8 cellular contexts compared by ENCODE assay signal in genomic region chr2:179218848-179219594, GRCh38. TPM values are rescaled to one million over a fixed set of nuclear protein-coding genes. Genes with fewer than 3 reads are reported as not detected.
DNase-seq lines count a peak whose midpoint lies in the region; ATAC-seq, FAIRE-seq and TF ChIP-seq lines count a peak whose summit lies in the region.

No MANE protein-coding gene starts in this region.

- H3K36me3 Mint-ChIP-seq in WTC11: peaks cover 15% of the 10 kb centered on the region

- POLR2A ChIA-PET in WTC11 (lab: Charles Lee): no interaction called here

- no peak overlapping the region for H3K27ac ChIP-seq in 22Rv1
- H3K27ac ChIP-seq in coronary artery: peak overlapping the region in 1 of 2 donors; percentile 7
- H3K27ac ChIP-seq in right lobe of liver: no peak overlapping the region

- DNase-seq in GM12891 (ENCODE audit: insufficient read length, low spot score) (peak; percentile 24), NCI-H2107 treated with DMSO at 0.1 percent for 48 hours (lab: John Stamatoyannopoulos, UW; ENCODE audit: unreplicated experiment) (peak; percentile 42), WTC11 (ENCODE audit: low spot score) (peak; percentile 70), coronary artery (ENCODE audit: low spot score) (no peak), right lobe of liver (peak in 2 of 3 donors; percentile 37 to 70)
- peak; percentile 4 to 39 (median 24) for DNase-seq in stimulated activated CD4-positive, alpha-beta T cell treated with anti-CD3 and anti-CD28 coated beads, TNF-alpha, amount 100 ng/mL, for 24 hours (ENCODE audit: low read depth in 3 of 3)

- no peak overlapping the region for H3K4me3 ChIP-seq in coronary artery
- H3K4me3 ChIP-seq in right lobe of liver: no peak overlapping the region

- WGBS in right lobe of liver (ENCODE audit: insufficient coverage, low coverage, low lambda C conversion rate, missing lambda C conversion rate): 48% methylated on average over 4 of the region's 4 CpGs

- H3K27me3 ChIP-seq in right lobe of liver: no peaks in the 10 kb centered on the region

- peak; percentile 88 for FAIRE-seq in GM12891 (lab: Jason Lieb, UNC)

- no peaks in the 10 kb centered on the region for H3K4me1 ChIP-seq in right lobe of liver

- peaks cover 28% of the 10 kb centered on the region for H3K9me3 Mint-ChIP-seq in WTC11

- no peaks in the 10 kb centered on the region for H3K27me3 Mint-ChIP-seq in WTC11 (ENCODE audit: low read depth)

- TF ChIP-seq CTCF in 22Rv1 (IDR thresholded peaks at IDR 0.05) (peak; percentile 93), WTC11 (IDR thresholded peaks at IDR 0.05) (peak; percentile 53), coronary artery (IDR thresholded peaks at IDR 0.05) (peak; percentile 72), right lobe of liver (IDR thresholded peaks at IDR 0.05) (peak; percentile 76 to 94 (median 90))

- peaks cover 6% of the 10 kb centered on the region for H3K4me1 Mint-ChIP-seq in WTC11

- peak; percentile 96 for ATAC-seq in HG02852 (IDR thresholded peaks at IDR 0.05; ENCODE audit: unreplicated experiment)
- ATAC-seq in WTC11: peak; percentile 94
- ATAC-seq in right lobe of liver: peak; percentile 96 to 98 (median 98)

- CTCF ChIA-PET in WTC11 (lab: Charles Lee): interaction anchor here (0.6 to 1.1 kb wide), 18 partner anchors 8 to 257 kb away, joined by 3 to 8 read pairs (median 4); no protein-coding TSS in a partner anchor

- no peak overlapping the region for H3K4me3 Mint-ChIP-seq in WTC11

- H3K27ac Mint-ChIP-seq in WTC11: no peak overlapping the region

- TF ChIP-seq POLR2A in GM12891 (IDR thresholded peaks at IDR 0.05; ENCODE audit: low read depth, low read length) (no peak), right lobe of liver (IDR thresholded peaks at IDR 0.05) (no peak)

- no peaks in the 10 kb centered on the region for H3K36me3 ChIP-seq in right lobe of liver

- intact Hi-C loops in right lobe of liver (cut with DNase I): no loop called here

- H3K9me3 ChIP-seq in right lobe of liver: no peaks in the 10 kb centered on the region

TF ChIP-seq in GM12891, 5 proteins besides CTCF, POLR2A, EP300 and RAD21:
- TF ChIP-seq TAF1 (IDR thresholded peaks at IDR 0.05; ENCODE audit: low read depth, low read length): no peak
- no peak for TF ChIP-seq POLR2AphosphoS5 (IDR thresholded peaks at IDR 0.05; ENCODE audit: low read depth, low read length)
- TF ChIP-seq SPI1 (IDR thresholded peaks at IDR 0.05; ENCODE audit: low read depth, low read length): no peak
- TF ChIP-seq PAX5 (IDR thresholded peaks at IDR 0.05; ENCODE audit: insufficient read depth, low read length, severe bottlenecking): no peak
- TF ChIP-seq POU2F2 (IDR thresholded peaks at IDR 0.05; ENCODE audit: low read depth, low read length): no peak

TF ChIP-seq in WTC11, 78 proteins besides CTCF, POLR2A, EP300 and RAD21 (continues in another document):
- TF ChIP-seq ZBTB43 (CRISPR knock-in tag; IDR thresholded peaks at IDR 0.05) (no peak), CREB1 (CRISPR knock-in tag; IDR thresholded peaks at IDR 0.05) (no peak), ELF4 (CRISPR knock-in tag; IDR thresholded peaks at IDR 0.05; ENCODE audit: low read depth) (no peak), E2F1 (CRISPR knock-in tag; IDR thresholded peaks at IDR 0.05) (no peak), TP53 (CRISPR knock-in tag; IDR thresholded peaks at IDR 0.05) (no peak), ZNF532 (CRISPR knock-in tag; IDR thresholded peaks at IDR 0.05; ENCODE audit: borderline replicate concordance) (no peak), SMAD4 (CRISPR knock-in tag; IDR thresholded peaks at IDR 0.05) (no peak), ZNF425 (CRISPR knock-in tag; conservative IDR thresholded peaks at IDR 0.05) (no peak), NR3C1 (CRISPR knock-in tag; conservative IDR thresholded peaks at IDR 0.05; ENCODE audit: low read depth) (no peak), ZNF317 (CRISPR knock-in tag; IDR thresholded peaks at IDR 0.05; ENCODE audit: borderline replicate concordance, low read depth) (no peak), IRF2 (CRISPR knock-in tag; IDR thresholded peaks at IDR 0.05; ENCODE audit: borderline replicate concordance, low read depth) (no peak), ZNF138 (CRISPR knock-in tag; conservative IDR thresholded peaks at IDR 0.05) (no peak), RORB (CRISPR knock-in tag; IDR thresholded peaks at IDR 0.05) (no peak), USF2 (CRISPR knock-in tag; IDR thresholded peaks at IDR 0.05) (no peak), FOXP1 (CRISPR knock-in tag; IDR thresholded peaks at IDR 0.05; ENCODE audit: borderline replicate concordance) (no peak), FOXJ3 (CRISPR knock-in tag; IDR thresholded peaks at IDR 0.05; ENCODE audit: borderline replicate concordance) (no peak)

RNA-seq across cellular contexts. Expression of gene SESTD1, which starts 45.6 kb away (rescaled TPM):
- 3.9 TPM for polyA plus RNA-seq in GM12891 (2012; ENCODE audit: low read depth, missing spikeins)
- total RNA-seq in WTC11 (2021) (37.9 to 59.9 TPM (median 40.6 TPM) in 3 replicates), right lobe of liver (10 to 100 TPM in 3 of 6 experiments, 1 to 10 TPM in 3; 5.8 to 27.9 (median 12.8) TPM)
